Comparison of ENCODE assay signal across 28 cellular contexts in genomic region chr3:194507571-194507970, GRCh38.
"Had no signal": no experiment of that assay in that cellular context is flagged by ENCODE, and none has a peak within 500 bp of the region (broad histone marks: within the 10 kb centered on the region; RNA-seq: fewer than 3 reads in every experiment).

No MANE protein-coding gene starts in this region.

- FAIRE-seq: astrocyte, bronchial epithelial cell had no signal

- H3K27ac ChIP-seq: brain microvascular endothelial cell, coronary artery, esophagus muscularis mucosa, foreskin keratinocyte had no signal

- H3K4me1 Mint-ChIP-seq: activated CD4-positive, alpha-beta memory T cell treated with anti-CD3 and anti-CD28 coated beads, Interleukin-2, amount 10 ng/mL, durations not matched to agents 7 days and 5 days; activated CD4-positive, alpha-beta T cell treated with anti-CD3 and anti-CD28 coated beads for 36 hours; activated CD4-positive, alpha-beta T cell treated with anti-CD3 and anti-CD28 coated beads, Interleukin-2, amount 10 ng/mL, durations not matched to agents 7 days and 5 days; activated naive CD4-positive, alpha-beta T cell treated with anti-CD3 and anti-CD28 coated beads, Interleukin-2, amount 10 ng/mL, durations not matched to agents 7 days and 5 days; activated naive CD8-positive, alpha-beta T cell treated with anti-CD3 and anti-CD28 coated beads, Interleukin-2, amount 10 ng/mL, durations not matched to agents 7 days and 5 days; central memory CD8-positive, alpha-beta T cell had no signal

- H3K9me3 Mint-ChIP-seq: activated CD4-positive, alpha-beta memory T cell treated with anti-CD3 and anti-CD28 coated beads, Interleukin-2, amount 10 ng/mL, durations not matched to agents 7 days and 5 days; activated CD4-positive, alpha-beta T cell treated with anti-CD3 and anti-CD28 coated beads, Interleukin-2, amount 10 ng/mL, durations not matched to agents 7 days and 5 days; activated naive CD4-positive, alpha-beta T cell treated with anti-CD3 and anti-CD28 coated beads, Interleukin-2, amount 10 ng/mL, durations not matched to agents 7 days and 5 days; activated naive CD4-positive, alpha-beta T cell treated with anti-CD3 and anti-CD28 coated beads, Interleukin-2, amount 50 U/mL, for 72 hours; activated naive CD8-positive, alpha-beta T cell treated with anti-CD3 and anti-CD28 coated beads, Interleukin-2, amount 10 ng/mL, durations not matched to agents 7 days and 5 days; activated T-cell treated with anti-CD3 and anti-CD28 coated beads, Interleukin-2, amount 50 U/mL, for 24 hours; activated T-cell treated with anti-CD3 and anti-CD28 coated beads, Interleukin-2, amount 50 U/mL, for 72 hours; central memory CD8-positive, alpha-beta T cell; effector memory CD8-positive, alpha-beta T cell had no signal

- H3K4me3 ChIP-seq: coronary artery, esophagus muscularis mucosa had no signal

- H3K27me3 Mint-ChIP-seq: activated CD4-positive, alpha-beta memory T cell treated with anti-CD3 and anti-CD28 coated beads, Interleukin-2, amount 10 ng/mL, durations not matched to agents 7 days and 5 days; activated CD4-positive, alpha-beta T cell treated with anti-CD3 and anti-CD28 coated beads for 36 hours; activated CD4-positive, alpha-beta T cell treated with anti-CD3 and anti-CD28 coated beads, Interleukin-2, amount 10 ng/mL, durations not matched to agents 7 days and 5 days; activated naive CD4-positive, alpha-beta T cell treated with anti-CD3 and anti-CD28 coated beads, Interleukin-2, amount 10 ng/mL, durations not matched to agents 7 days and 5 days; activated naive CD8-positive, alpha-beta T cell treated with anti-CD3 and anti-CD28 coated beads, Interleukin-2, amount 10 ng/mL, durations not matched to agents 7 days and 5 days; activated T-cell treated with anti-CD3 and anti-CD28 coated beads, Interleukin-2, amount 50 U/mL, for 24 hours; central memory CD8-positive, alpha-beta T cell; effector memory CD8-positive, alpha-beta T cell had no signal

- H3K36me3 ChIP-seq: brain microvascular endothelial cell, esophagus muscularis mucosa had no signal

- H3K27ac Mint-ChIP-seq: activated CD4-positive, alpha-beta memory T cell treated with anti-CD3 and anti-CD28 coated beads, Interleukin-2, amount 10 ng/mL, durations not matched to agents 7 days and 5 days; activated CD4-positive, alpha-beta T cell treated with anti-CD3 and anti-CD28 coated beads for 36 hours; activated CD4-positive, alpha-beta T cell treated with anti-CD3 and anti-CD28 coated beads, Interleukin-2, amount 10 ng/mL, durations not matched to agents 7 days and 5 days; activated naive CD4-positive, alpha-beta T cell treated with anti-CD3 and anti-CD28 coated beads, Interleukin-2, amount 10 ng/mL, durations not matched to agents 7 days and 5 days; activated naive CD4-positive, alpha-beta T cell treated with anti-CD3 and anti-CD28 coated beads, Interleukin-2, amount 50 U/mL, for 72 hours; activated naive CD8-positive, alpha-beta T cell treated with anti-CD3 and anti-CD28 coated beads, Interleukin-2, amount 10 ng/mL, durations not matched to agents 7 days and 5 days; activated T-cell treated with anti-CD3 and anti-CD28 coated beads, Interleukin-2, amount 50 U/mL, for 24 hours; activated T-cell treated with anti-CD3 and anti-CD28 coated beads, Interleukin-2, amount 50 U/mL, for 72 hours; effector memory CD8-positive, alpha-beta T cell had no signal

- H3K4me1 ChIP-seq: foreskin keratinocyte had no signal

- H3K9me3 ChIP-seq: esophagus muscularis mucosa had no signal

- H3K36me3 Mint-ChIP-seq: activated naive CD4-positive, alpha-beta T cell treated with anti-CD3 and anti-CD28 coated beads, Interleukin-2, amount 10 ng/mL, durations not matched to agents 7 days and 5 days; activated naive CD4-positive, alpha-beta T cell treated with anti-CD3 and anti-CD28 coated beads, Interleukin-2, amount 50 U/mL, for 72 hours; activated naive CD8-positive, alpha-beta T cell treated with anti-CD3 and anti-CD28 coated beads, Interleukin-2, amount 10 ng/mL, durations not matched to agents 7 days and 5 days had no signal

- DNase-seq: activated CD4-positive, alpha-beta memory T cell treated with anti-CD3 and anti-CD28 coated beads, Interleukin-2, amount 10 ng/mL, durations not matched to agents 7 days and 5 days; activated CD4-positive, alpha-beta T cell treated with anti-CD3 and anti-CD28 coated beads for 36 hours; activated CD4-positive, alpha-beta T cell treated with anti-CD3 and anti-CD28 coated beads, Interleukin-2, amount 10 ng/mL, durations not matched to agents 7 days and 5 days; activated CD4-positive, alpha-beta T cell treated with anti-CD3 and anti-CD28 coated beads, Interleukin-2, amount 50 U/mL, for 4 hours; activated CD4-positive, CD25-positive, alpha-beta regulatory T cell; activated CD4-positive, CD25-positive, alpha-beta regulatory T cell treated with anti-CD3 and anti-CD28 coated beads, Interleukin-2, amount 50 U/mL, for 72 hours; activated CD8-positive, alpha-beta memory T cell treated with anti-CD3 and anti-CD28 coated beads, Interleukin-2, amount 50 U/mL, for 48 hours; activated gamma-delta T cell; activated naive CD4-positive, alpha-beta T cell; activated naive CD4-positive, alpha-beta T cell treated with anti-CD3 and anti-CD28 coated beads, Interleukin-2, amount 10 ng/mL, durations not matched to agents 7 days and 5 days; activated naive CD8-positive, alpha-beta T cell treated with anti-CD3 and anti-CD28 coated beads, Interleukin-2, amount 10 ng/mL, durations not matched to agents 7 days and 5 days; activated T-cell treated with anti-CD3 and anti-CD28 coated beads for 4 hours; activated T-cell treated with anti-CD3 and anti-CD28 coated beads, Interleukin-2, amount 50 U/mL, for 24 hours; activated T-cell treated with anti-CD3 and anti-CD28 coated beads, Interleukin-2, amount 50 U/mL, for 72 hours; anterior cingulate cortex; brain microvascular endothelial cell; dermis blood vessel endothelial cell; effector CD4-positive, alpha-beta T cell; effector memory CD8-positive, alpha-beta T cell; erythroblast; foreskin keratinocyte; T-helper 2 cell had no signal

- H3K27me3 ChIP-seq: brain microvascular endothelial cell, esophagus muscularis mucosa, foreskin keratinocyte had no signal

- H3K4me3 Mint-ChIP-seq: activated CD4-positive, alpha-beta memory T cell treated with anti-CD3 and anti-CD28 coated beads, Interleukin-2, amount 10 ng/mL, durations not matched to agents 7 days and 5 days; activated CD4-positive, alpha-beta T cell treated with anti-CD3 and anti-CD28 coated beads for 36 hours; activated CD4-positive, alpha-beta T cell treated with anti-CD3 and anti-CD28 coated beads, Interleukin-2, amount 10 ng/mL, durations not matched to agents 7 days and 5 days; activated naive CD4-positive, alpha-beta T cell treated with anti-CD3 and anti-CD28 coated beads, Interleukin-2, amount 10 ng/mL, durations not matched to agents 7 days and 5 days; activated naive CD8-positive, alpha-beta T cell treated with anti-CD3 and anti-CD28 coated beads, Interleukin-2, amount 10 ng/mL, durations not matched to agents 7 days and 5 days; activated T-cell treated with anti-CD3 and anti-CD28 coated beads, Interleukin-2, amount 50 U/mL, for 24 hours; activated T-cell treated with anti-CD3 and anti-CD28 coated beads, Interleukin-2, amount 50 U/mL, for 72 hours; central memory CD8-positive, alpha-beta T cell; effector memory CD8-positive, alpha-beta T cell had no signal

- ATAC-seq: activated CD4-positive, alpha-beta T cell treated with anti-CD3 and anti-CD28 coated beads for 36 hours; activated naive CD4-positive, alpha-beta T cell treated with anti-CD3 and anti-CD28 coated beads, Interleukin-2, amount 50 U/mL, for 72 hours; activated T-cell treated with anti-CD3 and anti-CD28 coated beads, Interleukin-2, amount 50 U/mL, for 72 hours; effector memory CD8-positive, alpha-beta T cell; foreskin keratinocyte had no signal
